ENCODE assay signal across 12 cellular contexts in the genomic region with DNA sequence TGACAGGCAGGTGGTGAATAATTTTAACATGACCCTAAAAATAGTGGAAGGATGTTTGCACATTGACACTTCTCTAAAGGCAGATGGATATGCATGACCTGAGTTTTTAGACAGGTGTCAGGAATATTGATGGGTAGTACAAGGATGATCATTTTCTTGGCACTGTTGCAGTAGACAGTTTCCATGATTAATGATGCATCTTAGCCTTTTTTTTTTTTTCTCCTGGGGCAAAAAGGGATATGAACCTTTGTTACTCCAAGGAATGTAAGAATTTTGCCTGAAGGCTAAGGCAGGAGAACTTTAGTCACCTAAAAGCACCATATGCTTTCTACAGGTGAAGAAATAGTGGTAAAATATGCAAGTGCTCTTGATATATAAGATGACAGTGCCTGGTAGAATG.
"Had no signal": no experiment of that assay in that cellular context is flagged by ENCODE, and none has a peak within 500 bp of the region (broad histone marks: within the 10 kb centered on the region; RNA-seq: fewer than 3 reads in every experiment).

No MANE protein-coding gene starts in this region.

- H3K9me3 Mint-ChIP-seq: activated B cell treated with CpG ODN at 0.5 μM for 24 hours; activated CD4-positive, alpha-beta T cell treated with anti-CD3 and anti-CD28 coated beads, Interleukin-2, amount 10 ng/mL, durations not matched to agents 24 days and 14 days; activated naive CD4-positive, alpha-beta T cell treated with anti-CD3 and anti-CD28 coated beads, Interleukin-2, amount 10 ng/mL, durations not matched to agents 7 days and 5 days; activated T-helper 17 cell treated with anti-CD3 and anti-CD28 coated beads, Interleukin-2, amount 50 U/mL, for 72 hours; nephron progenitor cell had no signal

- H3K36me3 Mint-ChIP-seq: activated naive CD4-positive, alpha-beta T cell treated with anti-CD3 and anti-CD28 coated beads, Interleukin-2, amount 10 ng/mL, durations not matched to agents 7 days and 5 days had no signal

- ATAC-seq: activated T-helper 17 cell treated with anti-CD3 and anti-CD28 coated beads, Interleukin-2, amount 50 U/mL, for 72 hours; gastrocnemius medialis; left ventricle myocardium superior had no signal

- DNase-seq: activated B cell treated with CpG ODN at 0.5 μM for 24 hours; activated CD4-positive, alpha-beta T cell treated with anti-CD3 and anti-CD28 coated beads, Interleukin-2, amount 10 ng/mL, durations not matched to agents 24 days and 14 days; activated CD8-positive, alpha-beta memory T cell treated with anti-CD3 and anti-CD28 coated beads for 24 hours; activated naive CD4-positive, alpha-beta T cell treated with anti-CD3 and anti-CD28 coated beads, Interleukin-2, amount 10 ng/mL, durations not matched to agents 7 days and 5 days; gastrocnemius medialis; left ventricle myocardium superior; mesenchymal stem cell; nephron progenitor cell; sigmoid colon; stimulated activated CD4-positive, alpha-beta T cell treated with anti-CD3 and anti-CD28 coated beads, Interleukin-2, amount 100 ng/mL, for 48 hours; stimulated activated naive CD4-positive, alpha-beta T cell treated with Interleukin-2 at 50 U/mL for 16 hours had no signal

- H3K27me3 Mint-ChIP-seq: activated B cell treated with CpG ODN at 0.5 μM for 24 hours had no signal

- H3K27ac Mint-ChIP-seq: activated B cell treated with CpG ODN at 0.5 μM for 24 hours; activated CD4-positive, alpha-beta T cell treated with anti-CD3 and anti-CD28 coated beads, Interleukin-2, amount 10 ng/mL, durations not matched to agents 24 days and 14 days; activated naive CD4-positive, alpha-beta T cell treated with anti-CD3 and anti-CD28 coated beads, Interleukin-2, amount 10 ng/mL, durations not matched to agents 7 days and 5 days; activated T-helper 17 cell treated with anti-CD3 and anti-CD28 coated beads, Interleukin-2, amount 50 U/mL, for 72 hours; nephron progenitor cell had no signal

- H3K4me3 Mint-ChIP-seq: activated B cell treated with CpG ODN at 0.5 μM for 24 hours; activated CD4-positive, alpha-beta T cell treated with anti-CD3 and anti-CD28 coated beads, Interleukin-2, amount 10 ng/mL, durations not matched to agents 24 days and 14 days; activated naive CD4-positive, alpha-beta T cell treated with anti-CD3 and anti-CD28 coated beads, Interleukin-2, amount 10 ng/mL, durations not matched to agents 7 days and 5 days; activated T-helper 17 cell treated with anti-CD3 and anti-CD28 coated beads, Interleukin-2, amount 50 U/mL, for 72 hours; nephron progenitor cell had no signal

- H3K4me1 Mint-ChIP-seq: activated B cell treated with CpG ODN at 0.5 μM for 24 hours; activated CD4-positive, alpha-beta T cell treated with anti-CD3 and anti-CD28 coated beads, Interleukin-2, amount 10 ng/mL, durations not matched to agents 24 days and 14 days; activated naive CD4-positive, alpha-beta T cell treated with anti-CD3 and anti-CD28 coated beads, Interleukin-2, amount 10 ng/mL, durations not matched to agents 7 days and 5 days; activated T-helper 17 cell treated with anti-CD3 and anti-CD28 coated beads, Interleukin-2, amount 50 U/mL, for 72 hours; nephron progenitor cell had no signal
